In the genomic region with DNA sequence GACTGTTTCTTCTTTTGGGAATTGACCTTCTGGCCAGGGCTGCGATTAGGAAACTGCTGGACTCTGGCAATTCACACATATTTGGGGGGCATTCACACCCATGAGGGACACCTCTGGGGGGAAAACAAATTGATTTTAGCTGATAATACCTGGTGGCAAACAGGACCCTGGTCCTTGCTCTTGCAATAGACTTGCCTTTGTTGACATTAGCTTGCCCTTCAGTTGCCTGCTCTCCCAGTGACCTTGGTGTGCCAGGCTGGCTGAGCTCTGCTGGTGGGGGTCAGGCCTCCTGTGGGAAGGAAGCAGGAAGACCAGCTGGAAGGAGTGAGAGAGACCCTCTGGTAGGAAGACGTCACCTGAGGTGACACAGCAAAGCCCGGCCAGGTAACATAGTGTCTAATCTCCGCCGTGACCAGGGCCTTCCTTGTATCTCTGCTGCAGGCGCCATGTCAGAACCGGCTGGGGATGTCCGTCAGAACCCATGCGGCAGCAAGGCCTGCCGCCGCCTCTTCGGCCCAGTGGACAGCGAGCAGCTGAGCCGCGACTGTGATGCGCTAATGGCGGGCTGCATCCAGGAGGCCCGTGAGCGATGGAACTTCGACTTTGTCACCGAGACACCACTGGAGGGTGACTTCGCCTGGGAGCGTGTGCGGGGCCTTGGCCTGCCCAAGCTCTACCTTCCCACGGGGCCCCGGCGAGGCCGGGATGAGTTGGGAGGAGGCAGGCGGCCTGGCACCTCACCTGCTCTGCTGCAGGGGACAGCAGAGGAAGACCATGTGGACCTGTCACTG, we compare ENCODE assay signal across 13 cellular contexts. TPM values are rescaled to one million over a fixed set of nuclear protein-coding genes. Genes with fewer than 3 reads are reported as not detected.
DNase-seq lines count a peak whose midpoint lies in the region; ATAC-seq and TF ChIP-seq lines count a peak whose summit lies in the region.
"Had no signal": no experiment of that assay in that cellular context is flagged by ENCODE, and none has a peak within 500 bp of the region (broad histone marks: within the 10 kb centered on the region; RNA-seq: fewer than 3 reads in every experiment).

No MANE protein-coding gene starts in this region.

- H3K27me3 ChIP-seq in Peyer's patch = no peaks in the 10 kb centered on the region

- H3K36me3 Mint-ChIP-seq in stimulated activated naive B cell treated with anti-CD40 and anti-IgM and Interleukin-4, amounts not matched to agents 10 μg/mL and 1 μg/mL and 100 μg/mL, for 72 hours = peaks cover 39 to 40% of the 10 kb centered on the region in 2 donors

- H3K27me3 Mint-ChIP-seq in stimulated activated naive B cell treated with anti-CD40 and anti-IgM and Interleukin-4, amounts not matched to agents 10 μg/mL and 1 μg/mL and 100 μg/mL, for 72 hours = no peaks in the 10 kb centered on the region

- H3K27ac ChIP-seq in Peyer's patch = peak overlapping the region in 3 of 4 donors; percentile 64 to 86 (median 77)
- H3K27ac ChIP-seq: lower lobe of right lung had no signal

- peaks cover 0 to 52% (median 7%) of the 10 kb centered on the region in 3 donors for H3K36me3 ChIP-seq in Peyer's patch

- TF ChIP-seq POLR2A in Peyer's patch (IDR thresholded peaks at IDR 0.05) = no peak

- H3K4me1 Mint-ChIP-seq in stimulated activated naive B cell treated with anti-CD40 and anti-IgM and Interleukin-4, amounts not matched to agents 10 μg/mL and 1 μg/mL and 100 μg/mL, for 72 hours = peaks cover 49 to 84% of the 10 kb centered on the region in 2 donors

- H3K27ac Mint-ChIP-seq in stimulated activated naive B cell treated with anti-CD40 and anti-IgM and Interleukin-4, amounts not matched to agents 10 μg/mL and 1 μg/mL and 100 μg/mL, for 72 hours = peak overlapping the region; percentile 86
- H3K27ac Mint-ChIP-seq: stimulated activated effector memory CD8-positive, alpha-beta T cell treated with anti-CD3 and anti-CD28 coated beads, Interleukin-12 subunit alpha, Interleukin-12 subunit beta, amount 100 ng/mL, for 72 hours had no signal

- ATAC-seq in stimulated activated naive B cell treated with anti-CD40 and anti-IgM and Interleukin-4, amounts not matched to agents 10 μg/mL and 1 μg/mL and 100 μg/mL, for 72 hours (replicated peaks) = no peak
- ATAC-seq in GM21786 (IDR thresholded peaks at IDR 0.05; ENCODE audit: unreplicated experiment) = no peak
- ATAC-seq: lower lobe of right lung; stimulated activated effector memory CD8-positive, alpha-beta T cell treated with anti-CD3 and anti-CD28 coated beads, Interleukin-12 subunit alpha, Interleukin-12 subunit beta, amount 100 ng/mL, for 72 hours had no signal

- no peaks in the 10 kb centered on the region for H3K9me3 Mint-ChIP-seq in stimulated activated naive B cell treated with anti-CD40 and anti-IgM and Interleukin-4, amounts not matched to agents 10 μg/mL and 1 μg/mL and 100 μg/mL, for 72 hours
- H3K9me3 Mint-ChIP-seq: stimulated activated effector memory CD8-positive, alpha-beta T cell treated with anti-CD3 and anti-CD28 coated beads, Interleukin-12 subunit alpha, Interleukin-12 subunit beta, amount 100 ng/mL, for 72 hours had no signal

- H3K4me3 ChIP-seq in Peyer's patch (no peak overlapping the region), fibroblast of villous mesenchyme (ENCODE audit: low read depth, low read length) (peak overlapping the region; percentile 12)
- H3K4me3 ChIP-seq: lower lobe of right lung had no signal

- peaks cover 10 to 29% (median 23%) of the 10 kb centered on the region in 4 donors for H3K4me1 ChIP-seq in Peyer's patch

- peak; percentile 57 for DNase-seq in activated effector memory CD4-positive, alpha-beta T cell treated with anti-CD3 and anti-CD28 coated beads, Interleukin-2, amount 50 U/mL, for 16 hours
- DNase-seq in activated effector memory CD4-positive, alpha-beta T cell treated with Interleukin-2 at 50 U/mL for 16 hours = no peak
- no peak for DNase-seq in Peyer's patch
- no peak for DNase-seq in fibroblast of villous mesenchyme (ENCODE audit: low read depth)
- no peak for DNase-seq in stimulated activated naive B cell treated with anti-CD40 and anti-IgM and Interleukin-4, amounts not matched to agents 10 μg/mL and 1 μg/mL and 100 μg/mL, for 72 hours
- no peak for DNase-seq in NK-92 treated with Interleukin-12 subunit alpha and Interleukin-12 subunit beta, amount 100 ng/mL, for 24 hours (lab: John Stamatoyannopoulos, UW)
- no peak for DNase-seq in occipital lobe (lab: John Stamatoyannopoulos, UW)
- DNase-seq: lower lobe of right lung, NCI-H2171 treated with DMSO at 0.1 percent for 48 hours, SIG-M5 had no signal

- peak overlapping the region; percentile 50 to 52 for H3K4me3 Mint-ChIP-seq in stimulated activated naive B cell treated with anti-CD40 and anti-IgM and Interleukin-4, amounts not matched to agents 10 μg/mL and 1 μg/mL and 100 μg/mL, for 72 hours
- H3K4me3 Mint-ChIP-seq: stimulated activated effector memory CD8-positive, alpha-beta T cell treated with anti-CD3 and anti-CD28 coated beads, Interleukin-12 subunit alpha, Interleukin-12 subunit beta, amount 100 ng/mL, for 72 hours had no signal

- no peaks in the 10 kb centered on the region for H3K9me3 ChIP-seq in Peyer's patch
- H3K9me3 ChIP-seq: lower lobe of right lung had no signal

- TF ChIP-seq CTCF in Peyer's patch (IDR thresholded peaks at IDR 0.05) (no peak), fibroblast of villous mesenchyme (IDR thresholded peaks at IDR 0.05; ENCODE audit: insufficient read depth, low read depth, low read length) (no peak)

RNA-seq across cellular contexts. Expression of gene CDKN1A, which starts 5.3 kb away (rescaled TPM):
- total RNA-seq in Peyer's patch = 100 to 1,000 TPM in 3 of 4 donors, 10 to 100 TPM in 1; 70.1 to 556 (median 358) TPM
- total RNA-seq in fibroblast of villous mesenchyme = 302 and 522 TPM in 2 replicates
- total RNA-seq in occipital lobe = 2.0 TPM

RNA-seq across cellular contexts. Expression of gene RAB44, which starts 13.8 kb away (rescaled TPM):
- 1 to 10 TPM in 2 of 4 donors, under 1 TPM in 2; 0.47 to 3.3 (median 0.80) TPM for total RNA-seq in Peyer's patch
- total RNA-seq in fibroblast of villous mesenchyme = under 0.01 TPM in 1 of 2 replicates, not detected in the other
- total RNA-seq in occipital lobe = not detected
- total RNA-seq: activated CD8-positive, alpha-beta memory T cell treated with anti-CD3 and anti-CD28 coated beads for 36 hours had no signal

Comparison
In these comparisons a context has a peak if more than half of its experiments do, and no peak if none do; other contexts are left out.
1. RNA of gene CDKN1A, which starts 5.3 kb away (total RNA-seq): 302 to 522 TPM in fibroblast of villous mesenchyme and 70.1 to 556 TPM in Peyer's patch; 2.0 TPM in occipital lobe (single experiment); every median in the first group is over 10 times any median in the second.